Comparison of ENCODE assay signal across 15 cellular contexts in the genomic region with DNA sequence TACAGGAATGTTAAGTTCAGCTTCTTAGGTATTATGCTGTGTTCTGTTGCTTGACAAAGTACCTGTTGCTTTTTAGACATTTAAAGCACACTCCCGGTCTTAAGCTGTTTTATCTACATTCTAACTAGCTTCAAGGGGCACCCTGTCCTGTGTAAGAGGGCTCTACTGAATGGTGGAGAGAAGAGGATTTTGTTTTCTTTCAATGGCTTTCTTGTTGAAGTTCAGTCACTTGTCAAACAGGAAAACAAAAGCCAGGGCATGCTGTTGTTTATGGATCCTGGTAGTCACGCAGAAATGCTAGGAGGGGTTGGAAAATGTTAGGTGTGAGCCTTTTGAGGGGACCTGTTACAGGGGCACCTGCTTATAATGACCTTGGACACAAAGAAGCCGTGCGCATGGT.
"Had no signal": no experiment of that assay in that cellular context is flagged by ENCODE, and none has a peak within 500 bp of the region (broad histone marks: within the 10 kb centered on the region; RNA-seq: fewer than 3 reads in every experiment).

No MANE protein-coding gene starts in this region.

- H3K4me1 ChIP-seq: colonic mucosa had no signal

- H3K4me3 Mint-ChIP-seq: activated CD4-positive, alpha-beta memory T cell treated with anti-CD3 and anti-CD28 coated beads, Interleukin-2, amount 10 ng/mL, durations not matched to agents 7 days and 5 days; activated CD8-positive, alpha-beta memory T cell treated with anti-CD3 and anti-CD28 coated beads, Interleukin-2, amount 10 ng/mL, durations not matched to agents 7 days and 5 days; activated naive CD8-positive, alpha-beta T cell treated with anti-CD3 and anti-CD28 coated beads, Interleukin-2, amount 10 ng/mL, durations not matched to agents 7 days and 5 days; nephron progenitor cell had no signal

- H3K36me3 ChIP-seq: colonic mucosa, thyroid gland had no signal

- H3K4me3 ChIP-seq: body of pancreas, colonic mucosa, lung, thyroid gland had no signal

- H3K36me3 Mint-ChIP-seq: activated CD8-positive, alpha-beta memory T cell treated with anti-CD3 and anti-CD28 coated beads, Interleukin-2, amount 10 ng/mL, durations not matched to agents 7 days and 5 days had no signal

- H3K27me3 ChIP-seq: body of pancreas, colonic mucosa, thyroid gland had no signal

- H3K9me3 ChIP-seq: body of pancreas, colonic mucosa, thyroid gland had no signal

- ATAC-seq: activated CD8-positive, alpha-beta memory T cell treated with anti-CD3 and anti-CD28 coated beads, Interleukin-2, amount 10 ng/mL, durations not matched to agents 7 days and 5 days; body of pancreas had no signal

- H3K27ac Mint-ChIP-seq: activated CD4-positive, alpha-beta memory T cell treated with anti-CD3 and anti-CD28 coated beads, Interleukin-2, amount 10 ng/mL, durations not matched to agents 7 days and 5 days; activated CD8-positive, alpha-beta memory T cell treated with anti-CD3 and anti-CD28 coated beads, Interleukin-2, amount 10 ng/mL, durations not matched to agents 7 days and 5 days; activated naive CD8-positive, alpha-beta T cell treated with anti-CD3 and anti-CD28 coated beads, Interleukin-2, amount 10 ng/mL, durations not matched to agents 7 days and 5 days; activated T-helper 2 cell treated with anti-CD3 and anti-CD28 coated beads, Interferon-gamma antibody, Interleukin-2, Interleukin-4, amounts not matched to agents 10 μg/mL and 5 μg/mL and 100 μg/mL, durations not matched to agents 14 hours and 24 hours and 36 hours; nephron progenitor cell had no signal

- H3K27ac ChIP-seq: colonic mucosa, thyroid gland had no signal

- H3K9me3 Mint-ChIP-seq: activated CD4-positive, alpha-beta memory T cell treated with anti-CD3 and anti-CD28 coated beads, Interleukin-2, amount 10 ng/mL, durations not matched to agents 7 days and 5 days; activated naive CD8-positive, alpha-beta T cell treated with anti-CD3 and anti-CD28 coated beads, Interleukin-2, amount 10 ng/mL, durations not matched to agents 7 days and 5 days; activated T-helper 2 cell treated with anti-CD3 and anti-CD28 coated beads, Interferon-gamma antibody, Interleukin-2, Interleukin-4, amounts not matched to agents 10 μg/mL and 5 μg/mL and 100 μg/mL, durations not matched to agents 14 hours and 24 hours and 36 hours; nephron progenitor cell had no signal

- H3K27me3 Mint-ChIP-seq: activated CD4-positive, alpha-beta memory T cell treated with anti-CD3 and anti-CD28 coated beads, Interleukin-2, amount 10 ng/mL, durations not matched to agents 7 days and 5 days; activated CD8-positive, alpha-beta memory T cell treated with anti-CD3 and anti-CD28 coated beads, Interleukin-2, amount 10 ng/mL, durations not matched to agents 7 days and 5 days; activated naive CD8-positive, alpha-beta T cell treated with anti-CD3 and anti-CD28 coated beads, Interleukin-2, amount 10 ng/mL, durations not matched to agents 7 days and 5 days had no signal

- DNase-seq: activated CD4-positive, alpha-beta memory T cell treated with anti-CD3 and anti-CD28 coated beads, Interleukin-2, amount 10 ng/mL, durations not matched to agents 7 days and 5 days; activated CD4-positive, alpha-beta T cell treated with anti-CD3 and anti-CD28 coated beads for 48 hours; activated CD4-positive, CD25-positive, alpha-beta regulatory T cell; activated CD8-positive, alpha-beta memory T cell treated with anti-CD3 and anti-CD28 coated beads, Interleukin-2, amount 10 ng/mL, durations not matched to agents 7 days and 5 days; activated naive CD4-positive, alpha-beta T cell treated with Interleukin-2 at 50 U/mL for 16 hours; activated naive CD8-positive, alpha-beta T cell treated with anti-CD3 and anti-CD28 coated beads, Interleukin-2, amount 10 ng/mL, durations not matched to agents 7 days and 5 days; body of pancreas; central memory CD4-positive, alpha-beta T cell; colonic mucosa; nephron progenitor cell; stimulated activated naive CD4-positive, alpha-beta T cell treated with Interleukin-2 at 50 U/mL for 16 hours; T1000; thyroid gland had no signal
